21 cellular contexts compared by ENCODE assay signal in the genomic region with DNA sequence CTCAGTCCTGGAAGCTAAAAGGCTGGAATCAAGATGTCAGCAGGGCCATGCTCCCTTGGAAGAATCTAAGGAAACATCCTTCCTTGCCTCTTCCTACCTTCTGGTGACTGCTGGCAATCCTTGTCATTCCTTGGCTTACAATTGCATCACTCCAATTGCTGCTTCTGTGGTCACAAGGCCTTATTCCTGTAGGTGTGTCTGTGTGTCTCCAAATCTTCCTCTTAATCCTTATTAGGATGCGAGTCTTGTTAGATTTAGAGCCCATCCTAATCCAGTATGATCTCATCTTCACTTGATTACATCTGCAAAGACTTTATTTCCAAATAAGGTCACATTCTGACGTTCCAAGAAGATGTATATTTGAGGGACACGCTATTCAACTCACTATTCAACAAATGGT.
DNase-seq lines count a peak whose midpoint lies in the region; ATAC-seq and TF ChIP-seq lines count a peak whose summit lies in the region.
"Had no signal": no experiment of that assay in that cellular context is flagged by ENCODE, and none has a peak within 500 bp of the region (broad histone marks: within the 10 kb centered on the region; RNA-seq: fewer than 3 reads in every experiment).

No MANE protein-coding gene starts in this region.

- H3K4me3 Mint-ChIP-seq in dendritic cell treated with granulocyte-macrophage colony-stimulating factor and Interleukin-4, amounts not matched to agents 40 ng/mL and 50 ng/mL, for 4 days, result no peak overlapping the region
- H3K4me3 Mint-ChIP-seq in nephron progenitor cell, result no peak overlapping the region
- H3K4me3 Mint-ChIP-seq: CD4-positive, CD25-positive, alpha-beta regulatory T cell; HFFc6; IgD-negative memory B cell had no signal

- intact Hi-C loops in dendritic cell treated with granulocyte-macrophage colony-stimulating factor and Interleukin-4, amounts not matched to agents 40 ng/mL and 50 ng/mL, for 4 days (cut with micrococcal nuclease), result no loop called here

- peak; percentile 19 for DNase-seq in CD1c-positive myeloid dendritic cell (ENCODE audit: extremely low spot score)
- peak; percentile 80 for DNase-seq in NCI-H82 (lab: John Stamatoyannopoulos, UW)
- no peak for DNase-seq in nephron progenitor cell
- DNase-seq in HuH-7.5 (ENCODE audit: low spot score), result no peak
- DNase-seq in pons (ENCODE audit: low spot score), result no peak
- DNase-seq in DMS 273 treated with DMSO at 0.1 percent for 48 hours (lab: John Stamatoyannopoulos, UW), result no peak
- DNase-seq: CD4-positive, CD25-positive, alpha-beta regulatory T cell; DND-41; GDM1; GOT3; HFFc6; NCI-H187; NCI-H345; NCI-H526; NK-92 treated with Interleukin-12 subunit alpha and Interleukin-12 subunit beta, amount 100 ng/mL, for 24 hours; SHP77; SK-N-SH had no signal

- no peaks in the 10 kb centered on the region for H3K9me3 Mint-ChIP-seq in dendritic cell treated with granulocyte-macrophage colony-stimulating factor and Interleukin-4, amounts not matched to agents 40 ng/mL and 50 ng/mL, for 4 days
- no peaks in the 10 kb centered on the region for H3K9me3 Mint-ChIP-seq in nephron progenitor cell
- H3K9me3 Mint-ChIP-seq: HFFc6 had no signal

- no peak for ATAC-seq in HG02610 (IDR thresholded peaks at IDR 0.05; ENCODE audit: unreplicated experiment)
- ATAC-seq: GM12878 had no signal

- H3K27ac Mint-ChIP-seq in dendritic cell treated with granulocyte-macrophage colony-stimulating factor and Interleukin-4, amounts not matched to agents 40 ng/mL and 50 ng/mL, for 4 days, result peak overlapping the region; percentile 75
- H3K27ac Mint-ChIP-seq in nephron progenitor cell, result peak overlapping the region; percentile 53
- H3K27ac Mint-ChIP-seq: CD4-positive, CD25-positive, alpha-beta regulatory T cell; HFFc6; IgD-negative memory B cell had no signal

- TF ChIP-seq CTCF in nephron progenitor cell (IDR thresholded peaks at IDR 0.05), result no peak

- no peaks in the 10 kb centered on the region for H3K36me3 Mint-ChIP-seq in dendritic cell treated with granulocyte-macrophage colony-stimulating factor and Interleukin-4, amounts not matched to agents 40 ng/mL and 50 ng/mL, for 4 days (ENCODE audit: low read depth)
- H3K36me3 Mint-ChIP-seq in nephron progenitor cell (ENCODE audit: low read depth), result no peaks in the 10 kb centered on the region
- H3K36me3 Mint-ChIP-seq: CD4-positive, CD25-positive, alpha-beta regulatory T cell; IgD-negative memory B cell had no signal

- H3K27me3 Mint-ChIP-seq in dendritic cell treated with granulocyte-macrophage colony-stimulating factor and Interleukin-4, amounts not matched to agents 40 ng/mL and 50 ng/mL, for 4 days, result peaks cover 4% of the 10 kb centered on the region
- H3K27me3 Mint-ChIP-seq in nephron progenitor cell (ENCODE audit: low read depth, poor library complexity), result peaks cover 8% of the 10 kb centered on the region
- H3K27me3 Mint-ChIP-seq: IgD-negative memory B cell had no signal

- H3K4me1 Mint-ChIP-seq in dendritic cell treated with granulocyte-macrophage colony-stimulating factor and Interleukin-4, amounts not matched to agents 40 ng/mL and 50 ng/mL, for 4 days (ENCODE audit: low read depth), result peaks cover 58% of the 10 kb centered on the region
- H3K4me1 Mint-ChIP-seq in nephron progenitor cell, result peaks cover 38% of the 10 kb centered on the region
- H3K4me1 Mint-ChIP-seq: CD4-positive, CD25-positive, alpha-beta regulatory T cell had no signal

Comparison
In these comparisons a context has a peak if more than half of its experiments do, and no peak if none do; other contexts are left out.
1. DNase-seq: peak in CD1c-positive myeloid dendritic cell (single experiment) and NCI-H82 (single experiment); none in nephron progenitor cell (single experiment), HuH-7.5 (single experiment), pons (single experiment) and DMS 273 treated with DMSO at 0.1 percent for 48 hours (single experiment).